Comparison of ENCODE assay signal across 8 cellular contexts in genomic region chr10:49941447-49942338, GRCh38. TPM values are rescaled to one million over a fixed set of nuclear protein-coding genes. Genes with fewer than 3 reads are reported as not detected.
DNase-seq lines count a peak whose midpoint lies in the region; ATAC-seq, FAIRE-seq and TF ChIP-seq lines count a peak whose summit lies in the region.
"Not testable (repeated sequence)": the region's sequence is repeated elsewhere in the genome, so short reads cannot be mapped to it uniquely, and the experiment has no call there.

Gene PARG (minus strand): TSS chr10:49942027. CDS start chr10:49941725, 302 bp downstream.
Gene TIMM23B (plus strand): TSS chr10:49942053. CDS start chr10:49942195, 142 bp downstream.

- not testable (repeated sequence) for H2AFZ ChIP-seq in HepG2 (ENCODE audit: low read length)

- not testable (repeated sequence) for H3K36me3 ChIP-seq in HepG2 (replicated peaks in 1 of 2; ENCODE audit: control insufficient read depth in 1 of 2, insufficient read depth in 2 of 2, low read length in 2 of 2)

- TF ChIP-seq POLR2A in HepG2 (IDR thresholded peaks at IDR 0.05; ENCODE audit: insufficient read depth in 1 of 2, low read depth in 2 of 2, low read length in 2 of 2): peak; percentile 61 to 72

- H3K27ac ChIP-seq in C4-2B (peak within 1 kb of the TSS; percentile 74), HepG2 (ENCODE audit: extremely low read length, insufficient read depth, low read length) (peak within 1 kb of the TSS; percentile 77)

- H3K27me3 ChIP-seq in HepG2 (ENCODE audit: control insufficient read depth in 1 of 2, insufficient read depth in 2 of 2, low read length in 2 of 2): not testable (repeated sequence)

- H3K9me3 ChIP-seq in HepG2 (ENCODE audit: low read length): not testable (repeated sequence)

- FAIRE-seq in HepG2 (lab: Jason Lieb, UNC): peak; percentile 28

- TSS peak; percentile 75 for BruUV-seq in HepG2 (replicated peaks; lab: Mats Ljungman, UMichigan)

- TF ChIP-seq EP300 in HepG2 (IDR thresholded peaks at IDR 0.05; ENCODE audit: low read depth in 2 of 2, low read length in 2 of 2): not testable (repeated sequence)
- 0 out of 2 replicates have a peak, but pooled peaks have one; percentile 13 for TF ChIP-seq EP300 in HepG2 (CRISPR knock-in tag; IDR thresholded peaks at IDR 0.05; ENCODE audit: borderline replicate concordance)

- POLR2A ChIA-PET in HepG2 (lab: Yijun Ruan, JAX): interaction anchor here (1.0 kb wide), 2 partner anchors 8 to 402 kb away, joined by 3 read pairs; partner anchors contain the start of gene ERCC6

- H3K4me3 ChIP-seq in HepG2 (replicated peaks in 1 of 3; ENCODE audit: insufficient read depth in 1 of 3, low read depth in 2 of 3, low read length in 3 of 3): peak within 1 kb of the TSS; percentile 53 to 93 (median 83)

- peak within 1 kb of the TSS; percentile 73 for H3K4me2 ChIP-seq in HepG2 (ENCODE audit: low read depth, low read length)

- peak; percentile 70 for ATAC-seq in GM19395 (IDR thresholded peaks at IDR 0.05; ENCODE audit: unreplicated experiment)
- peak; percentile 34 for ATAC-seq in HG03469 (IDR thresholded peaks at IDR 0.05; ENCODE audit: unreplicated experiment)
- peak; percentile 87 for ATAC-seq in HepG2

- H3K9ac ChIP-seq in HepG2 (ENCODE audit: insufficient read depth, low read depth, low read length): peak within 1 kb of the TSS; percentile 87

- TF ChIP-seq RAD21 in HepG2 (CRISPR knock-in tag; IDR thresholded peaks at IDR 0.05): 0 out of 2 replicates have a peak, but pooled peaks have one; percentile 19

- DNase-seq in NCI-H748 treated with DMSO at 0.1 percent for 48 hours (lab: John Stamatoyannopoulos, UW) (peak; percentile 14), dermis blood vessel endothelial cell (peak; percentile 81), HepG2 (ENCODE audit: low spot score) (peak; percentile 74)
- DNase-seq in activated CD4-positive, alpha-beta T cell treated with anti-CD3 and anti-CD28 coated beads, Interleukin-2, amount 50 U/mL, for 48 hours: peak; percentile 76 to 78
- peak; percentile 81 for DNase-seq in stimulated activated CD4-positive, alpha-beta T cell treated with anti-CD3 and anti-CD28 coated beads, Interleukin-2, amount 100 ng/mL, for 24 hours

- in situ Hi-C loops in HepG2 (cut with HindIII; ENCODE audit: extremely low pct_ligation_motif_present, low pct_unique_long_range_greater_than_20kb): not testable (repeated sequence)

- 2% methylated on average over 48 of the region's 81 CpGs for WGBS in HepG2 (ENCODE audit: low lambda C conversion rate)

- H3K4me1 ChIP-seq in HepG2 (ENCODE audit: insufficient read depth, low read length): peaks cover 16% of the 10 kb centered on the region

- H4K20me1 ChIP-seq in HepG2 (ENCODE audit: insufficient read depth, low read length): not testable (repeated sequence)

- TF ChIP-seq CTCF in C4-2B (conservative IDR thresholded peaks at IDR 0.05): 0 out of 2 replicates have a peak, but pooled peaks have one; percentile 6
- peak; percentile 20 for TF ChIP-seq CTCF in HepG2 (CRISPR knock-in tag; IDR thresholded peaks at IDR 0.05)

- H3K79me2 ChIP-seq in HepG2 (ENCODE audit: insufficient read depth, low read length): peaks cover 41% of the 10 kb centered on the region

- CTCF ChIA-PET in HepG2 (lab: Yijun Ruan, JAX; ENCODE audit: low intra/inter-chr PET ratio, low total read pairs): not testable (repeated sequence)

- intact Hi-C loops in HepG2 (cut with micrococcal nuclease; ENCODE audit: unreplicated experiment): loop anchor here (5.0 kb wide), 1 partner anchor 281 kb away; no protein-coding TSS in a partner anchor

TF ChIP-seq in HepG2, 621 proteins besides CTCF, POLR2A, EP300 and RAD21 (continues in another document):
- TF ChIP-seq KLF11 (CRISPR knock-in tag; IDR thresholded peaks at IDR 0.05) (peak; percentile 57; the same call in 1 of the 2 replicates), ZNF556 (CRISPR knock-in tag; IDR thresholded peaks at IDR 0.05; ENCODE audit: borderline replicate concordance) (peak; percentile 70; the same call in 1 of the 2 replicates), ARNTL (CRISPR knock-in tag; IDR thresholded peaks at IDR 0.05) (peak; percentile 51; the same call in 1 of the 2 replicates), ZNF670 (CRISPR knock-in tag; IDR thresholded peaks at IDR 0.05; ENCODE audit: borderline replicate concordance) (peak; percentile 71; the same call in 1 of the 2 replicates), GABPA (IDR thresholded peaks at IDR 0.05; ENCODE audit: low read depth, low read length) (peak; percentile 76), GABPA (CRISPR knock-in tag; IDR thresholded peaks at IDR 0.05; ENCODE audit: low read depth) (peak; percentile 95), KMT2A (CRISPR knock-in tag; IDR thresholded peaks at IDR 0.05) (peak; percentile 85), ZNF580 (CRISPR knock-in tag; IDR thresholded peaks at IDR 0.05; ENCODE audit: borderline replicate concordance, low read depth) (peak; percentile 81; the same call in 1 of the 2 replicates), FOXC1 (CRISPR knock-in tag; IDR thresholded peaks at IDR 0.05; ENCODE audit: borderline replicate concordance) (peak; percentile 47; the same call in 1 of the 2 replicates), ATF2 (CRISPR knock-in tag; IDR thresholded peaks at IDR 0.05) (0 out of 2 replicates have a peak, but pooled peaks have one; percentile 20)

RNA-seq across cellular contexts. Expression of gene PARG, which starts in this region (rescaled TPM):
- total RNA-seq in dermis blood vessel endothelial cell (29.8 and 31.1 TPM in 2 replicates), HepG2 (2016; rRNA removed; fragmentation: Illumina TruSeq; extraction: Trizol) (36.8 and 37.2 TPM in 2 replicates)
- 31.6 and 33.2 TPM in 2 replicates for total RNA-seq in HepG2 (2016; cell fraction: cytosol; rRNA removed; fragmentation: Illumina TruSeq; extraction: Trizol; ENCODE audit: low read depth)
- total RNA-seq in HepG2 (2016; cell fraction: insoluble cytoplasmic fraction; rRNA removed; fragmentation: Illumina TruSeq; extraction: Trizol): 36.3 and 38.1 TPM in 2 replicates
- 30.4 and 32.8 TPM in 2 replicates for total RNA-seq in HepG2 (2016; cell fraction: membrane; rRNA removed; fragmentation: Illumina TruSeq; extraction: Trizol)
- total RNA-seq in HepG2 (2016; cell fraction: nucleus; rRNA removed; fragmentation: Illumina TruSeq; extraction: Trizol): 55.9 and 64.5 TPM in 2 replicates
- polyA plus RNA-seq in HepG2 (2011; rRNA removed): 11.4 and 12.4 TPM in 2 replicates
- polyA plus RNA-seq in HepG2 (2011; cell fraction: cytosol; rRNA removed): 6.7 and 8.1 TPM in 2 replicates
- 15.9 and 16.6 TPM in 2 replicates for polyA plus RNA-seq in HepG2 (2011; cell fraction: nucleus; rRNA removed)
- polyA plus RNA-seq in HepG2 (2012): 12.5 and 12.6 TPM in 2 replicates
- polyA plus RNA-seq in HepG2 (2016; cell fraction: cytosol; fragmentation: Illumina TruSeq; extraction: Trizol; ENCODE audit: low read depth): 0.85 and 0.93 TPM in 2 replicates
- 23.2 and 24.9 TPM in 2 replicates for polyA plus RNA-seq in HepG2 (2016; cell fraction: insoluble cytoplasmic fraction; fragmentation: Illumina TruSeq; extraction: Trizol; ENCODE audit: low read depth)
- polyA plus RNA-seq in HepG2 (2016; cell fraction: membrane; fragmentation: Illumina TruSeq; extraction: Trizol; ENCODE audit: low read depth): 2.9 TPM in 2 replicates
- polyA plus RNA-seq in HepG2 (2016; cell fraction: nucleus; fragmentation: Illumina TruSeq; extraction: Trizol; ENCODE audit: insufficient read depth, low read depth): 25.3 and 27.2 TPM in 2 replicates
- 15.7 and 33.8 TPM in 2 replicates for polyA minus RNA-seq in HepG2 (2011; rRNA and poly(A)+ RNA removed; ENCODE audit: low replicate concordance)
- polyA minus RNA-seq in HepG2 (2011; cell fraction: cytosol; rRNA and poly(A)+ RNA removed): 16.3 and 18.3 TPM in 2 replicates
- polyA minus RNA-seq in HepG2 (2011; cell fraction: nucleus; rRNA and poly(A)+ RNA removed): 110 and 121 TPM in 2 replicates

RNA-seq across cellular contexts. Expression of gene TIMM23B, which starts in this region (rescaled TPM):
- total RNA-seq in dermis blood vessel endothelial cell: 12.4 and 15.3 TPM in 2 replicates
- total RNA-seq in HepG2 (2016; rRNA removed; fragmentation: Illumina TruSeq; extraction: Trizol): 9.6 and 13.0 TPM in 2 replicates
- 6.2 and 7.5 TPM in 2 replicates for total RNA-seq in HepG2 (2016; cell fraction: cytosol; rRNA removed; fragmentation: Illumina TruSeq; extraction: Trizol; ENCODE audit: low read depth)
- total RNA-seq in HepG2 (2016; cell fraction: insoluble cytoplasmic fraction; rRNA removed; fragmentation: Illumina TruSeq; extraction: Trizol): 10.8 and 13.0 TPM in 2 replicates
- 6.6 and 7.8 TPM in 2 replicates for total RNA-seq in HepG2 (2016; cell fraction: membrane; rRNA removed; fragmentation: Illumina TruSeq; extraction: Trizol)
- 24.6 and 25.8 TPM in 2 replicates for total RNA-seq in HepG2 (2016; cell fraction: nucleus; rRNA removed; fragmentation: Illumina TruSeq; extraction: Trizol)
- polyA plus RNA-seq in HepG2 (2011; rRNA removed): 10.8 and 12.5 TPM in 2 replicates
- polyA plus RNA-seq in HepG2 (2011; cell fraction: cytosol; rRNA removed): 4.7 and 7.2 TPM in 2 replicates
- 30.3 and 35.5 TPM in 2 replicates for polyA plus RNA-seq in HepG2 (2011; cell fraction: nucleus; rRNA removed)
- 8.9 and 9.7 TPM in 2 replicates for polyA plus RNA-seq in HepG2 (2012)
- 1.8 and 2.7 TPM in 2 replicates for polyA plus RNA-seq in HepG2 (2016; cell fraction: cytosol; fragmentation: Illumina TruSeq; extraction: Trizol; ENCODE audit: low read depth)
- 9.1 TPM in 2 replicates for polyA plus RNA-seq in HepG2 (2016; cell fraction: insoluble cytoplasmic fraction; fragmentation: Illumina TruSeq; extraction: Trizol; ENCODE audit: low read depth)
- polyA plus RNA-seq in HepG2 (2016; cell fraction: membrane; fragmentation: Illumina TruSeq; extraction: Trizol; ENCODE audit: low read depth): 4.0 and 4.3 TPM in 2 replicates
- 30.1 and 35.0 TPM in 2 replicates for polyA plus RNA-seq in HepG2 (2016; cell fraction: nucleus; fragmentation: Illumina TruSeq; extraction: Trizol; ENCODE audit: insufficient read depth, low read depth)
- 7.0 and 14.2 TPM in 2 replicates for polyA minus RNA-seq in HepG2 (2011; rRNA and poly(A)+ RNA removed; ENCODE audit: low replicate concordance)
- polyA minus RNA-seq in HepG2 (2011; cell fraction: cytosol; rRNA and poly(A)+ RNA removed): 3.9 and 5.7 TPM in 2 replicates
- polyA minus RNA-seq in HepG2 (2011; cell fraction: nucleus; rRNA and poly(A)+ RNA removed): 49.4 and 55.3 TPM in 2 replicates

Comparison
In these comparisons a context has a peak if more than half of its experiments do, and no peak if none do; other contexts are left out.
1. Peak in every context shown above with its lines: DNase-seq, ATAC-seq, H3K4me3 ChIP-seq and H3K27ac ChIP-seq.
2. ATAC-seq: peak in every context shown above with its lines; median percentile 87 in HepG2; 70 in GM19395; 34 in HG03469.
3. DNase-seq: peak in every context shown above with its lines; median percentile 81 in dermis blood vessel endothelial cell; 81 in stimulated activated CD4-positive, alpha-beta T cell treated with anti-CD3 and anti-CD28 coated beads, Interleukin-2, amount 100 ng/mL, for 24 hours; 77 in activated CD4-positive, alpha-beta T cell treated with anti-CD3 and anti-CD28 coated beads, Interleukin-2, amount 50 U/mL, for 48 hours; 74 in HepG2; 14 in NCI-H748 treated with DMSO at 0.1 percent for 48 hours.